ENCODE assay signal across 15 cellular contexts in the genomic region with DNA sequence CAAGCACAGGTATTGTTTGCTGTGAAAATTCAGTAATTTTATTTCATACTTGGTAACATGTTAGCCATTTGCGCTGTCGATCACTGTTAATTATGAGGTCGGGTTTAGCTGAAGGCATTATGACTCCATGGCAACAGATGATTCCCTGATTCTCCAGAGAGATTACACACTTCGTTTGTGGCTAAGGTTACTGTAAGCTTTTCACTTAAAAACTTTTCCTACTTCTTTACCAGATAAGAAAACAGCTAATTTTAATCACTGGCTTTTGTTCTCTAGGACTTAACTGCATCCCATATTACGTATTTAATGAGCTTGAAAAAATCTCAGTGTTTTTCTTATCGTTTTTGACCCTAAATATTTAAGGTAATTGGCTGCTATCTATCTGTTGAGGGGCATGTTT. TPM values are rescaled to one million over a fixed set of nuclear protein-coding genes. Genes with fewer than 3 reads are reported as not detected.
DNase-seq lines count a peak whose midpoint lies in the region; ATAC-seq, FAIRE-seq and TF ChIP-seq lines count a peak whose summit lies in the region.
"Had no signal": no experiment of that assay in that cellular context is flagged by ENCODE, and none has a peak within 500 bp of the region (broad histone marks: within the 10 kb centered on the region; RNA-seq: fewer than 3 reads in every experiment).

No MANE protein-coding gene starts in this region.

- H3K27me3 ChIP-seq in BLaER1 treated with 17β-estradiol and CSF1 and Interleukin-3, amounts not matched to agents 10 nM and 100 nM, result no peaks in the 10 kb centered on the region
- H3K27me3 ChIP-seq in HUES6 (ENCODE audit: control insufficient read depth, insufficient read depth, low read length) (no peaks in the 10 kb centered on the region), SJCRH30 (no peaks in the 10 kb centered on the region), heart right ventricle (no peaks in the 10 kb centered on the region)
- H3K27me3 ChIP-seq: gastroesophageal sphincter had no signal

- DNase-seq in SJCRH30 (peak; percentile 64 to 88), heart right ventricle (no peak), DMS153 (lab: John Stamatoyannopoulos, UW) (no peak)
- DNase-seq in activated CD4-positive, alpha-beta T cell treated with anti-CD3 and anti-CD28 coated beads, Interleukin-2, amount 50 U/mL, for 1 hour, result no peak
- DNase-seq: activated CD8-positive, alpha-beta memory T cell treated with anti-CD3 and anti-CD28 coated beads, Interleukin-2, amount 50 U/mL, for 4 hours; H7; left cardiac atrium; NCI-H187 treated with DMSO at 0.1 percent for 48 hours; nucleus accumbens had no signal

- FAIRE-seq in islet of Langerhans (lab: Jason Lieb, UNC), result peak; percentile 69

- WGBS in heart right ventricle, 2 donors, result 75 to 78% methylated on average over 6 of the region's 6 CpGs

- no peak for TF ChIP-seq CTCF in heart right ventricle (IDR thresholded peaks at IDR 0.05)

- intact Hi-C loops in heart right ventricle (cut with DNase I), result loop anchor here in 3 of 10 donors (10.0 kb wide), 2 partner anchors 494 to 566 kb away; a partner anchor contains a TSS

- H3K4me2 ChIP-seq in BLaER1 treated with 17β-estradiol and CSF1 and Interleukin-3, amounts not matched to agents 10 nM and 100 nM, result peak overlapping the region in 7 of 11 experiments; percentile 73 to 97 (median 88); a peak in 7 of 22 replicates

- no peak overlapping the region for H3K27ac ChIP-seq in BLaER1 treated with 17β-estradiol and CSF1 and Interleukin-3, amounts not matched to agents 10 nM and 100 nM
- H3K27ac ChIP-seq in HUES6 (ENCODE audit: low read depth, low read length), result no peak overlapping the region
- peak overlapping the region; percentile 91 for H3K27ac ChIP-seq in SJCRH30
- H3K27ac ChIP-seq in heart right ventricle, result no peak overlapping the region
- H3K27ac ChIP-seq: coronary artery, gastroesophageal sphincter had no signal

- H3K36me3 ChIP-seq in BLaER1 treated with 17β-estradiol and CSF1 and Interleukin-3, amounts not matched to agents 10 nM and 100 nM, result peaks cover 0 to 8% (median 0%) of the 10 kb centered on the region in 11 experiments; a peak in 4 of 22 replicates
- H3K36me3 ChIP-seq in HUES6 (ENCODE audit: control insufficient read depth, insufficient read depth, low read length) (no peaks in the 10 kb centered on the region), SJCRH30 (no peaks in the 10 kb centered on the region), heart right ventricle (no peaks in the 10 kb centered on the region)
- H3K36me3 ChIP-seq: gastroesophageal sphincter had no signal

- H3K4me1 ChIP-seq in BLaER1 treated with 17β-estradiol and CSF1 and Interleukin-3, amounts not matched to agents 10 nM and 100 nM, result peaks cover 18 to 42% (median 37%) of the 10 kb centered on the region in 10 experiments
- H3K4me1 ChIP-seq in HUES6 (ENCODE audit: control insufficient read depth, insufficient read depth, low read length) (peaks cover 7% of the 10 kb centered on the region; the same call in 1 of the 2 replicates), SJCRH30 (peaks cover 10% of the 10 kb centered on the region), heart right ventricle (peaks cover 0 to 49% (median 26%) of the 10 kb centered on the region in 9 donors)

- H3K4me3 ChIP-seq in BLaER1 treated with 17β-estradiol and CSF1 and Interleukin-3, amounts not matched to agents 10 nM and 100 nM, result no peak overlapping the region
- H3K4me3 ChIP-seq in HUES6 (ENCODE audit: low read depth, low read length) (0 out of 2 replicates have a peak overlapping the region, but pooled peaks have one; percentile 90), SJCRH30 (peak overlapping the region; percentile 85), heart right ventricle (no peak overlapping the region)
- H3K4me3 ChIP-seq: coronary artery, gastroesophageal sphincter had no signal

- H4K20me1 ChIP-seq in BLaER1 treated with 17β-estradiol and CSF1 and Interleukin-3, amounts not matched to agents 10 nM and 100 nM, result peaks cover 0 to 11% (median 0%) of the 10 kb centered on the region in 11 experiments; a peak in 1 of 22 replicates

- H3K9me3 ChIP-seq in BLaER1 treated with 17β-estradiol and CSF1 and Interleukin-3, amounts not matched to agents 10 nM and 100 nM (replicated peaks in 1 of 11), result no peaks in the 10 kb centered on the region
- H3K9me3 ChIP-seq in HUES6 (ENCODE audit: control insufficient read depth, insufficient read depth, low read depth, low read length), result no peaks in the 10 kb centered on the region
- no peaks in the 10 kb centered on the region for H3K9me3 ChIP-seq in SJCRH30 (replicated peaks)
- H3K9me3 ChIP-seq in heart right ventricle, result no peaks in the 10 kb centered on the region
- H3K9me3 ChIP-seq: gastroesophageal sphincter had no signal

- no peak overlapping the region for H3K9ac ChIP-seq in BLaER1 treated with 17β-estradiol and CSF1 and Interleukin-3, amounts not matched to agents 10 nM and 100 nM
- H3K9ac ChIP-seq in HUES6 (ENCODE audit: low read length), result no peak overlapping the region

- no peak for ATAC-seq in GM18498 (IDR thresholded peaks at IDR 0.05; ENCODE audit: unreplicated experiment)
- ATAC-seq in heart right ventricle, result no peak
- ATAC-seq: gastroesophageal sphincter, left cardiac atrium had no signal

RNA-seq across cellular contexts. Expression of a gene that starts 2.1 kb away (rescaled TPM):
- total RNA-seq in SJCRH30 (2014; rRNA removed; shearing (Covaris generic)), result 23.3 and 27.2 TPM in 2 replicates
- total RNA-seq in heart right ventricle, result 1 to 10 TPM; 2.4 to 5.9 (median 4.4) TPM
- 1 to 10 TPM in 1 of 2 donors, under 1 TPM in 1; 0.66 to 1.3 TPM for polyA plus RNA-seq in heart right ventricle

RNA-seq across cellular contexts. Expression of a gene that starts 2.2 kb away (rescaled TPM):
- total RNA-seq in SJCRH30 (2014; rRNA removed; shearing (Covaris generic)), result 20.9 and 27.0 TPM in 2 replicates
- total RNA-seq in heart right ventricle, result 10 to 100 TPM; 18.8 to 25.1 (median 22.3) TPM
- polyA plus RNA-seq in heart right ventricle, result 10 to 100 TPM in 1 of 2 donors, 1 to 10 TPM in 1; 7.8 to 27.5 TPM

Comparison
In these comparisons a context has a peak if more than half of its experiments do, and no peak if none do; other contexts are left out.
1. H3K4me3 ChIP-seq: peak in HUES6 (single experiment) and SJCRH30 (single experiment); none in BLaER1 treated with 17β-estradiol and CSF1 and Interleukin-3, amounts not matched to agents 10 nM and 100 nM (0 of 10) and heart right ventricle (0 of 10).
2. DNase-seq: peak in SJCRH30 (2 of 2); none in activated CD4-positive, alpha-beta T cell treated with anti-CD3 and anti-CD28 coated beads, Interleukin-2, amount 50 U/mL, for 1 hour (single experiment), heart right ventricle (0 of 2) and DMS153 (single experiment).